ENCODE assay signal across 8 cellular contexts in genomic region chr17:4366312-4367063, GRCh38. TPM values are rescaled to one million over a fixed set of nuclear protein-coding genes. Genes with fewer than 3 reads are reported as not detected.
DNase-seq lines count a peak whose midpoint lies in the region; ATAC-seq, FAIRE-seq and TF ChIP-seq lines count a peak whose summit lies in the region.

Gene UBE2G1, minus strand, starts transcription at chr17:4366675. Its CDS starts 359 bp downstream, at chr17:4366316.

- H3K4me1 Mint-ChIP-seq in progenitor cell of endocrine pancreas (ENCODE audit: low read depth) = peaks cover 16% of the 10 kb centered on the region

- ATAC-seq in HG02852 (IDR thresholded peaks at IDR 0.05; ENCODE audit: unreplicated experiment) (peak; percentile 61), left cardiac atrium (peak; percentile 94 to 95)

- H3K4me1 ChIP-seq in urinary bladder (ENCODE audit: insufficient read depth) = no peaks in the 10 kb centered on the region

- peak within 1 kb of the TSS; percentile 99 for H3K4me3 ChIP-seq in urinary bladder (ENCODE audit: low read depth, low read length)

- H3K9me3 Mint-ChIP-seq in progenitor cell of endocrine pancreas (ENCODE audit: low read depth) = no peaks in the 10 kb centered on the region

- intact Hi-C loops in T-helper 1 cell treated with Interleukin-12 subunit alpha and Interleukin-12 subunit beta and Interleukin-4 antibody, amounts not matched to agents 30 ng/mL and 1 ng/mL, for 36 hours (cut with micrococcal nuclease) = loop anchor here (1.0 to 5.0 kb wide), 9 partner anchors 9 to 1654 kb away; partner anchors contain the start of genes CLUH, CYB5D2, MED11 and MYBBP1A
- intact Hi-C loops in left cardiac atrium (cut with DNase I) = no loop called here

- H3K27me3 Mint-ChIP-seq in progenitor cell of endocrine pancreas = no peaks in the 10 kb centered on the region

- peak; percentile 100 for FAIRE-seq in GM12892 (lab: Jason Lieb, UNC)

- WGBS in urinary bladder = under 1% methylated on average over 78 of the region's 78 CpGs

- DNase-seq in GM12892 (ENCODE audit: insufficient read length) (peak; percentile 88), NCI-H146 treated with DMSO at 0.1 percent for 48 hours (lab: John Stamatoyannopoulos, UW; ENCODE audit: unreplicated experiment) (peak; percentile 94), amniotic epithelial cell (ENCODE audit: low read depth) (peak; percentile 93), left cardiac atrium (peak; percentile 98), progenitor cell of endocrine pancreas (ENCODE audit: low spot score, unreplicated experiment) (peak; percentile 99)

- H3K36me3 Mint-ChIP-seq in progenitor cell of endocrine pancreas (ENCODE audit: insufficient read depth) = peaks cover 7% of the 10 kb centered on the region

- TF ChIP-seq POLR2A in GM12892 (IDR thresholded peaks at IDR 0.05; ENCODE audit: low read depth, low read length) = peak; percentile 94

- H3K27ac Mint-ChIP-seq in progenitor cell of endocrine pancreas = peak within 1 kb of the TSS; percentile 98

- peak within 1 kb of the TSS; percentile 76 for H3K4me3 Mint-ChIP-seq in progenitor cell of endocrine pancreas (ENCODE audit: low read depth)

- TF ChIP-seq CTCF in progenitor cell of endocrine pancreas (IDR thresholded peaks at IDR 0.05; ENCODE audit: unreplicated experiment) = peak; percentile 44

- peak within 1 kb of the TSS; percentile 96 for H3K27ac ChIP-seq in urinary bladder (ENCODE audit: low read depth)

- no peaks in the 10 kb centered on the region for H3K36me3 ChIP-seq in urinary bladder (ENCODE audit: insufficient read depth)

RNA-seq across cellular contexts. Expression of gene UBE2G1, which starts in this region (rescaled TPM):
- 39.7 TPM for polyA plus RNA-seq in GM12892 (2012; ENCODE audit: missing spikeins)
- 71.6 and 73.3 TPM in 2 replicates for total RNA-seq in T-helper 1 cell treated with Interleukin-12 subunit alpha and Interleukin-12 subunit beta and Interleukin-4 antibody, amounts not matched to agents 30 ng/mL and 1 ng/mL, for 36 hours
- total RNA-seq in left cardiac atrium (10 to 100 TPM; 52.7 to 53.4 TPM), progenitor cell of endocrine pancreas (82.6 and 87.8 TPM in 2 replicates), urinary bladder (39.5 TPM)
- 56.8 TPM for polyA plus RNA-seq in urinary bladder

Comparison
In these comparisons a context has a peak if more than half of its experiments do, and no peak if none do; other contexts are left out.
1. Peak in every context shown above with its lines: DNase-seq, ATAC-seq, H3K4me3 ChIP-seq and H3K27ac ChIP-seq.